ENCODE assay signal across 16 cellular contexts in the genomic region with DNA sequence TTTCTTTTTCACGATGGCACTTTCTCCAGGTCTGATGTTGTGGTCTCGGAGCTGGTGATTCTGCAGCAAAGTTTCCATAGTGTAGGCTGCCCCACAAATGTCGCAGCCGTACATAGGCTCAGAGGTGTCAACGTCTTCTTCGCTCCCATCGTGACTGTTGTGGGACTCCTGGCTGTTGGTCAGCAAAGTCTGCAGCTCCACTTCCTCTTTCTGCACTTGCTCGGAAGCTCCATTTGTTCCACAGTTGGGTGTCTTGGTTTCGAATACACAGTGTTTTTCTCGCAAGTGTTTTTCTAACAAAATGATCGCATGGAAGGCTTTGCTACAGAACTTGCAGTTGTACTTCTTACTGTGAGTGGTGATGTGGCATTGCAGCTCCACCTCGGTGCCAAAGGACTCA.
"Had no signal": no experiment of that assay in that cellular context is flagged by ENCODE, and none has a peak within 500 bp of the region (broad histone marks: within the 10 kb centered on the region; RNA-seq: fewer than 3 reads in every experiment).

No MANE protein-coding gene starts in this region.

- DNase-seq: activated B cell treated with CpG ODN at 0.5 μM for 24 hours; activated CD4-positive, alpha-beta T cell treated with anti-CD3 and anti-CD28 coated beads, Interleukin-2, amount 10 ng/mL, durations not matched to agents 24 days and 14 days; activated T-cell treated with anti-CD3 and anti-CD28 coated beads for 4 hours; amniotic stem cell; foreskin melanocyte; heart right ventricle; islet precursor cell; sigmoid colon; stimulated activated naive CD4-positive, alpha-beta T cell treated with Interleukin-2 at 50 U/mL for 16 hours; T-helper 9 cell had no signal

- H3K9me3 Mint-ChIP-seq: activated B cell treated with CpG ODN at 0.5 μM for 24 hours; activated CD4-positive, alpha-beta T cell treated with anti-CD3 and anti-CD28 coated beads, Interleukin-2, amount 10 ng/mL, durations not matched to agents 24 days and 14 days; activated naive CD4-positive, alpha-beta T cell treated with anti-CD3 and anti-CD28 coated beads, Interleukin-2, amount 50 U/mL, for 72 hours; activated T-helper 17 cell treated with anti-CD3 and anti-CD28 coated beads, Interleukin-2, amount 50 U/mL, for 72 hours; memory B cell; type B pancreatic cell had no signal

- H3K4me3 Mint-ChIP-seq: activated B cell treated with CpG ODN at 0.5 μM for 24 hours; activated CD4-positive, alpha-beta T cell treated with anti-CD3 and anti-CD28 coated beads, Interleukin-2, amount 10 ng/mL, durations not matched to agents 24 days and 14 days; activated T-helper 17 cell treated with anti-CD3 and anti-CD28 coated beads, Interleukin-2, amount 50 U/mL, for 72 hours; memory B cell; type B pancreatic cell had no signal

- H3K27me3 Mint-ChIP-seq: activated B cell treated with CpG ODN at 0.5 μM for 24 hours; activated T-helper 17 cell treated with anti-CD3 and anti-CD28 coated beads, Interleukin-2, amount 50 U/mL, for 72 hours; memory B cell had no signal

- H3K4me1 Mint-ChIP-seq: activated B cell treated with CpG ODN at 0.5 μM for 24 hours; activated CD4-positive, alpha-beta T cell treated with anti-CD3 and anti-CD28 coated beads, Interleukin-2, amount 10 ng/mL, durations not matched to agents 24 days and 14 days; activated T-helper 17 cell treated with anti-CD3 and anti-CD28 coated beads, Interleukin-2, amount 50 U/mL, for 72 hours; memory B cell had no signal

- H3K4me3 ChIP-seq: dorsolateral prefrontal cortex, heart right ventricle, sigmoid colon, suprapubic skin had no signal

- H3K27ac Mint-ChIP-seq: activated B cell treated with CpG ODN at 0.5 μM for 24 hours; activated CD4-positive, alpha-beta T cell treated with anti-CD3 and anti-CD28 coated beads, Interleukin-2, amount 10 ng/mL, durations not matched to agents 24 days and 14 days; activated naive CD4-positive, alpha-beta T cell treated with anti-CD3 and anti-CD28 coated beads, Interleukin-2, amount 50 U/mL, for 72 hours; activated T-helper 17 cell treated with anti-CD3 and anti-CD28 coated beads, Interleukin-2, amount 50 U/mL, for 72 hours; memory B cell; type B pancreatic cell had no signal

- H3K36me3 Mint-ChIP-seq: activated naive CD4-positive, alpha-beta T cell treated with anti-CD3 and anti-CD28 coated beads, Interleukin-2, amount 50 U/mL, for 72 hours; memory B cell had no signal
